8 cellular contexts compared by ENCODE assay signal in genomic region chr19:18086590-18087138, GRCh38. TPM values are rescaled to one million over a fixed set of nuclear protein-coding genes. Genes with fewer than 3 reads are reported as not detected.
DNase-seq lines count a peak whose midpoint lies in the region; ATAC-seq and TF ChIP-seq lines count a peak whose summit lies in the region.

Gene IL12RB1, minus strand, starts transcription at chr19:18086934. Its CDS starts 111 bp downstream, at chr19:18086823.

- H3K79me2 ChIP-seq in OCI-LY1 (ENCODE audit: insufficient read depth, low read length) (no peaks in the 10 kb centered on the region), neural progenitor cell (ENCODE audit: low read depth) (no peaks in the 10 kb centered on the region)

- H3K27me3 ChIP-seq in CD4-positive, CD25-positive, alpha-beta regulatory T cell (ENCODE audit: control insufficient read depth, insufficient read depth, low read length) = no peaks in the 10 kb centered on the region
- H3K27me3 ChIP-seq in OCI-LY1 (ENCODE audit: insufficient read depth, low read length) = no peaks in the 10 kb centered on the region
- H3K27me3 ChIP-seq in neural progenitor cell = no peaks in the 10 kb centered on the region

- peak; percentile 61 to 69 for ATAC-seq in CD4-positive, CD25-positive, alpha-beta regulatory T cell (ENCODE audit: low read depth in 2 of 2)
- ATAC-seq in activated naive CD4-positive, alpha-beta T cell treated with anti-CD3 and anti-CD28 coated beads, Interleukin-2, amount 50 U/mL, for 72 hours = peak; percentile 69 to 78
- no peak for ATAC-seq in HG03469 (IDR thresholded peaks at IDR 0.05; ENCODE audit: unreplicated experiment)
- ATAC-seq in HG03342 (IDR thresholded peaks at IDR 0.05; ENCODE audit: unreplicated experiment) = no peak
- no peak for ATAC-seq in GM21515 (IDR thresholded peaks at IDR 0.05; ENCODE audit: unreplicated experiment)

- peak within 1 kb of the TSS; percentile 94 to 100 (median 96) for H3K4me3 Mint-ChIP-seq in CD4-positive, CD25-positive, alpha-beta regulatory T cell
- peak within 1 kb of the TSS; percentile 54 for H3K4me3 Mint-ChIP-seq in neural progenitor cell

- peaks cover 74% of the 10 kb centered on the region for H3K4me1 ChIP-seq in CD4-positive, CD25-positive, alpha-beta regulatory T cell (ENCODE audit: control insufficient read depth, insufficient read depth, low read length, poor library complexity, severe bottlenecking)
- H3K4me1 ChIP-seq in OCI-LY1 (ENCODE audit: insufficient read depth, low read length, severe bottlenecking) (peaks cover 46% of the 10 kb centered on the region), neural progenitor cell (no peaks in the 10 kb centered on the region)

- H3K9ac ChIP-seq in OCI-LY1 (ENCODE audit: low read length) (peak within 1 kb of the TSS; percentile 41), neural progenitor cell (no peak within 1 kb of the TSS)

- peaks cover 18 to 85% (median 36%) of the 10 kb centered on the region in 4 donors for H3K4me1 Mint-ChIP-seq in CD4-positive, CD25-positive, alpha-beta regulatory T cell
- H3K4me1 Mint-ChIP-seq in neural progenitor cell = peaks cover 12% of the 10 kb centered on the region

- peak within 1 kb of the TSS; percentile 92 for H3K4me3 ChIP-seq in CD4-positive, CD25-positive, alpha-beta regulatory T cell (ENCODE audit: low read depth, low read length)
- H3K4me3 ChIP-seq in OCI-LY1 (ENCODE audit: low read depth, low read length, poor library complexity, severe bottlenecking) = peak within 1 kb of the TSS; percentile 47
- no peak within 1 kb of the TSS for H3K4me3 ChIP-seq in neural progenitor cell

- H2AFZ ChIP-seq in OCI-LY1 (ENCODE audit: low read length) (peak within 1 kb of the TSS; percentile 67; the same call in 1 of the 2 replicates), neural progenitor cell (replicated peaks) (no peak within 1 kb of the TSS)

- no peaks in the 10 kb centered on the region for H3F3A ChIP-seq in OCI-LY1 (ENCODE audit: insufficient read depth, low read length)
- H3F3A ChIP-seq in neural progenitor cell (ENCODE audit: low read depth) = no peaks in the 10 kb centered on the region

- peak within 1 kb of the TSS; percentile 63 for H3K4me2 ChIP-seq in OCI-LY1 (ENCODE audit: low read length)
- H3K4me2 ChIP-seq in neural progenitor cell = no peak within 1 kb of the TSS

- peak within 1 kb of the TSS; percentile 96 to 99 (median 98) for H3K27ac Mint-ChIP-seq in CD4-positive, CD25-positive, alpha-beta regulatory T cell
- peak within 1 kb of the TSS; percentile 89 to 97 for H3K27ac Mint-ChIP-seq in activated naive CD4-positive, alpha-beta T cell treated with anti-CD3 and anti-CD28 coated beads, Interleukin-2, amount 50 U/mL, for 72 hours
- H3K27ac Mint-ChIP-seq in neural progenitor cell = no peak within 1 kb of the TSS

- H3K27ac ChIP-seq in CD4-positive, CD25-positive, alpha-beta regulatory T cell (ENCODE audit: insufficient read depth, low read length, poor library complexity, severe bottlenecking) = peak within 1 kb of the TSS; percentile 86
- H3K27ac ChIP-seq in OCI-LY1 (ENCODE audit: low read depth, low read length, poor library complexity, severe bottlenecking) (peak within 1 kb of the TSS; percentile 72), neural progenitor cell (no peak within 1 kb of the TSS)

- peaks cover 11% of the 10 kb centered on the region for H3K36me3 ChIP-seq in CD4-positive, CD25-positive, alpha-beta regulatory T cell (ENCODE audit: control insufficient read depth, insufficient read depth, low read length)
- H3K36me3 ChIP-seq in OCI-LY1 (ENCODE audit: insufficient read depth, low read length) = no peaks in the 10 kb centered on the region
- H3K36me3 ChIP-seq in neural progenitor cell = no peaks in the 10 kb centered on the region

- peak; percentile 52 to 85 (median 68) for DNase-seq in CD4-positive, CD25-positive, alpha-beta regulatory T cell
- peak; percentile 58 to 83 for DNase-seq in activated naive CD4-positive, alpha-beta T cell treated with anti-CD3 and anti-CD28 coated beads, Interleukin-2, amount 50 U/mL, for 72 hours (ENCODE audit: low spot score in 2 of 2)
- DNase-seq in neural progenitor cell (ENCODE audit: low spot score) = no peak
- DNase-seq in NCI-H446 treated with DMSO at 0.1 percent for 48 hours (lab: John Stamatoyannopoulos, UW) = no peak

- no peaks in the 10 kb centered on the region for H3K27me3 Mint-ChIP-seq in CD4-positive, CD25-positive, alpha-beta regulatory T cell
- peaks cover 12% of the 10 kb centered on the region for H3K27me3 Mint-ChIP-seq in neural progenitor cell (ENCODE audit: insufficient read depth, low read depth)

- no peaks in the 10 kb centered on the region for H3K9me3 ChIP-seq in CD4-positive, CD25-positive, alpha-beta regulatory T cell (ENCODE audit: control insufficient read depth in 2 of 2, low read length in 2 of 2)
- H3K9me3 ChIP-seq in OCI-LY1 (ENCODE audit: low read length) (no peaks in the 10 kb centered on the region), neural progenitor cell (ENCODE audit: low read depth) (no peaks in the 10 kb centered on the region)

- H3K9me2 ChIP-seq in OCI-LY1 (ENCODE audit: low read depth, low read length) = no peaks in the 10 kb centered on the region

- H4K20me1 ChIP-seq in OCI-LY1 (ENCODE audit: insufficient read depth, low read length) = no peaks in the 10 kb centered on the region
- H4K20me1 ChIP-seq in neural progenitor cell (ENCODE audit: low read depth) = no peaks in the 10 kb centered on the region

- peaks cover 0 to 3% (median 0%) of the 10 kb centered on the region in 7 donors for H3K9me3 Mint-ChIP-seq in CD4-positive, CD25-positive, alpha-beta regulatory T cell
- H3K9me3 Mint-ChIP-seq in activated naive CD4-positive, alpha-beta T cell treated with anti-CD3 and anti-CD28 coated beads, Interleukin-2, amount 50 U/mL, for 72 hours = peaks cover 6 to 10% of the 10 kb centered on the region in 2 donors
- peaks cover 3% of the 10 kb centered on the region for H3K9me3 Mint-ChIP-seq in neural progenitor cell

- TF ChIP-seq CTCF in OCI-LY1 (IDR thresholded peaks at IDR 0.05; ENCODE audit: low read length) (no peak), neural progenitor cell (IDR thresholded peaks at IDR 0.05) (no peak)

- H3K36me3 Mint-ChIP-seq in CD4-positive, CD25-positive, alpha-beta regulatory T cell = peaks cover 19% of the 10 kb centered on the region
- peaks cover 0 to 8% of the 10 kb centered on the region in 2 donors for H3K36me3 Mint-ChIP-seq in activated naive CD4-positive, alpha-beta T cell treated with anti-CD3 and anti-CD28 coated beads, Interleukin-2, amount 50 U/mL, for 72 hours
- no peaks in the 10 kb centered on the region for H3K36me3 Mint-ChIP-seq in neural progenitor cell

RNA-seq across cellular contexts. Expression of gene IL12RB1, which starts in this region (rescaled TPM):
- total RNA-seq in CD4-positive, CD25-positive, alpha-beta regulatory T cell = 60.4 TPM
- 10 to 100 TPM; 34.9 to 53.2 (median 46.3) TPM for polyA plus RNA-seq in CD4-positive, CD25-positive, alpha-beta regulatory T cell
- 10 to 100 TPM; 14.6 to 25.0 TPM for total RNA-seq in activated naive CD4-positive, alpha-beta T cell treated with anti-CD3 and anti-CD28 coated beads, Interleukin-2, amount 50 U/mL, for 72 hours
- total RNA-seq in neural progenitor cell (ENCODE audit: low replicate concordance) = not detected in 2 replicates

Comparison
In these comparisons a context has a peak if more than half of its experiments do, and no peak if none do; other contexts are left out.
1. RNA of gene IL12RB1 (total RNA-seq): 60.4 TPM in CD4-positive, CD25-positive, alpha-beta regulatory T cell (single experiment) and 14.6 to 25.0 TPM in activated naive CD4-positive, alpha-beta T cell treated with anti-CD3 and anti-CD28 coated beads, Interleukin-2, amount 50 U/mL, for 72 hours; not detected in neural progenitor cell; every median in the first group is over 10 times any median in the second.
2. ATAC-seq: peak in CD4-positive, CD25-positive, alpha-beta regulatory T cell (2 of 2) and activated naive CD4-positive, alpha-beta T cell treated with anti-CD3 and anti-CD28 coated beads, Interleukin-2, amount 50 U/mL, for 72 hours (2 of 2); none in HG03469 (single experiment), HG03342 (single experiment) and GM21515 (single experiment).
3. DNase-seq: peak in CD4-positive, CD25-positive, alpha-beta regulatory T cell (3 of 3) and activated naive CD4-positive, alpha-beta T cell treated with anti-CD3 and anti-CD28 coated beads, Interleukin-2, amount 50 U/mL, for 72 hours (2 of 2); none in neural progenitor cell (single experiment) and NCI-H446 treated with DMSO at 0.1 percent for 48 hours (single experiment).